14 cellular contexts compared by ENCODE assay signal in the genomic region with DNA sequence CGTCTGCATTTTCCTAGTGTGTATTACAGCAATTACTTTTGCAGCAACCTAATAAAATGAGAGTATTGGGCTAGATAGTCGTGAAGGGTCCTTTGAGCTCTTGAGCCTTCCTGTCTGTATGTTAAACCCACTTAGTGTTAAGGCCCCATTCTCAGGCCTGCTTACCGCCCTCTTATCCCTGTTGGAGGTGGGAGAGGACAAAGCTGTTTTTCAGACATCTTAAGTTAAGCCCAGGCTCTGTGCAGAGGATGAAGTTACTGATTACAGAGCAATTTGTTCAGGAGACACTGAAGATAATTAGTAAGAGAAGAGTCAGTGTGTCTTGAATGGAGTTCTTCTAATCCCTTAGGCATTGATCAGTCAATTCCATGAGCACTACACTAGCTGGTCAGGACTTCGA.
A peak's percentile ranks its signal among the peaks of the same experiment; 100 is the strongest.
DNase-seq lines count a peak whose midpoint lies in the region; TF ChIP-seq lines count a peak whose summit lies in the region.
"Had no signal": no experiment of that assay in that cellular context is flagged by ENCODE, and none has a peak within 500 bp of the region (broad histone marks: within the 10 kb centered on the region; RNA-seq: fewer than 3 reads in every experiment).

No MANE protein-coding gene starts in this region.

- H3K9ac ChIP-seq in HUES48 (ENCODE audit: low read depth, low read length) = no peak overlapping the region
- H3K9ac ChIP-seq in endodermal cell (ENCODE audit: extremely low read depth, low read length, poor library complexity, severe bottlenecking) = peak overlapping the region; percentile 8
- H3K9ac ChIP-seq: BLaER1 treated with 17β-estradiol and CSF1 and Interleukin-3, amounts not matched to agents 10 nM and 100 nM; GM23248 had no signal

- H3K27ac ChIP-seq in HUES48 (ENCODE audit: low read depth, low read length) (peak overlapping the region; percentile 46), endodermal cell (ENCODE audit: low read depth, low read length) (no peak overlapping the region)
- H3K27ac ChIP-seq: BLaER1 treated with 17β-estradiol and CSF1 and Interleukin-3, amounts not matched to agents 10 nM and 100 nM; GM23248; HL-60 had no signal

- H3K4me1 Mint-ChIP-seq in endodermal cell = peaks cover 31% of the 10 kb centered on the region
- H3K4me1 Mint-ChIP-seq: CD4-positive, CD25-positive, alpha-beta regulatory T cell had no signal

- in situ Hi-C loops in KBM-7 (cut with MboI; ENCODE audit: low pct_unique_long_range_greater_than_20kb, low sequenced_read_pairs) = no loop called here

- TF ChIP-seq CTCF in endodermal cell (conservative IDR thresholded peaks at IDR 0.05) (no peak), foreskin fibroblast (IDR thresholded peaks at IDR 0.05; ENCODE audit: low read depth, low read length) (no peak)

- no peaks in the 10 kb centered on the region for H3K36me3 Mint-ChIP-seq in endodermal cell (ENCODE audit: low read depth)
- H3K36me3 Mint-ChIP-seq: CD4-positive, CD25-positive, alpha-beta regulatory T cell had no signal

- peak; percentile 95 for DNase-seq in NCI-H82 (lab: John Stamatoyannopoulos, UW)
- no peak for DNase-seq in endodermal cell
- DNase-seq in foreskin fibroblast = no peak
- DNase-seq in KBM-7 = no peak
- DNase-seq in anterior cingulate cortex (lab: John Stamatoyannopoulos, UW) = no peak
- DNase-seq in HCEC 1CT = no peak
- DNase-seq: ACHN; CD4-positive, CD25-positive, alpha-beta regulatory T cell; DMS79; GM23248 had no signal

- H3K27me3 Mint-ChIP-seq in endodermal cell (ENCODE audit: insufficient read depth) = no peaks in the 10 kb centered on the region

- H3K4me3 ChIP-seq in HUES48 (ENCODE audit: low read depth, low read length) (no peak overlapping the region), endodermal cell (ENCODE audit: low read length) (no peak overlapping the region), foreskin fibroblast (ENCODE audit: low read depth in 1 of 2, low read length in 2 of 2) (no peak overlapping the region)
- H3K4me3 ChIP-seq: BLaER1 treated with 17β-estradiol and CSF1 and Interleukin-3, amounts not matched to agents 10 nM and 100 nM; GM12878; GM23248 had no signal

- H3K9me3 Mint-ChIP-seq in endodermal cell = no peaks in the 10 kb centered on the region
- H3K9me3 Mint-ChIP-seq: CD4-positive, CD25-positive, alpha-beta regulatory T cell had no signal

- H3K4me1 ChIP-seq in HUES48 (ENCODE audit: control insufficient read depth, insufficient read depth, low read length) (peaks cover 10% of the 10 kb centered on the region; the same call in 1 of the 2 replicates), endodermal cell (ENCODE audit: control insufficient read depth, insufficient read depth, low read length) (peaks cover 11% of the 10 kb centered on the region)

- 71 to 89% methylated on average over 2 to 4 of the region's 4 CpGs for WGBS in endodermal cell (ENCODE audit: insufficient coverage in 1 of 2, insufficient read length in 1 of 2), 2 experiments

- H3K27me3 ChIP-seq in HUES48 (ENCODE audit: control insufficient read depth, insufficient read depth, low read length) = no peaks in the 10 kb centered on the region; the same call in 1 of the 2 replicates
- H3K27me3 ChIP-seq in endodermal cell (ENCODE audit: control insufficient read depth, insufficient read depth, low read length, poor library complexity, severe bottlenecking) = no peaks in the 10 kb centered on the region
- H3K27me3 ChIP-seq: BLaER1 treated with 17β-estradiol and CSF1 and Interleukin-3, amounts not matched to agents 10 nM and 100 nM had no signal

- H3K36me3 ChIP-seq in HUES48 (ENCODE audit: control insufficient read depth, insufficient read depth, low read length) = no peaks in the 10 kb centered on the region
- no peaks in the 10 kb centered on the region for H3K36me3 ChIP-seq in endodermal cell (ENCODE audit: control insufficient read depth, insufficient read depth, low read length)
- H3K36me3 ChIP-seq: BLaER1 treated with 17β-estradiol and CSF1 and Interleukin-3, amounts not matched to agents 10 nM and 100 nM had no signal

- no peak overlapping the region for H3K4me3 Mint-ChIP-seq in endodermal cell
- H3K4me3 Mint-ChIP-seq: CD4-positive, CD25-positive, alpha-beta regulatory T cell had no signal

- peak overlapping the region; percentile 79 for H3K27ac Mint-ChIP-seq in endodermal cell

- H3K9me3 ChIP-seq in HUES48 (ENCODE audit: control insufficient read depth, insufficient read depth, low read length) = no peaks in the 10 kb centered on the region
- H3K9me3 ChIP-seq in endodermal cell (ENCODE audit: control insufficient read depth, low read length) = no peaks in the 10 kb centered on the region
- H3K9me3 ChIP-seq: BLaER1 treated with 17β-estradiol and CSF1 and Interleukin-3, amounts not matched to agents 10 nM and 100 nM had no signal
